In genomic region chr9:133471551-133472276, GRCh38 we compare ENCODE assay signal across 1 cellular context.
TF ChIP-seq lines count a peak whose summit lies in the region.

No MANE protein-coding gene starts in this region.

TF ChIP-seq in K562, 482 proteins besides CTCF, POLR2A, EP300 and RAD21:
- no peak for TF ChIP-seq ZNF764 (CRISPR knock-in tag; IDR thresholded peaks at IDR 0.05; ENCODE audit: low read depth)
- TF ChIP-seq FOXK1 (CRISPR knock-in tag; IDR thresholded peaks at IDR 0.05; ENCODE audit: borderline replicate concordance), result no peak
- no peak for TF ChIP-seq ERF (CRISPR knock-in tag; IDR thresholded peaks at IDR 0.05)
- no peak for TF ChIP-seq BRD9 (IDR thresholded peaks at IDR 0.05; ENCODE audit: low read depth, partially characterized antibody)
- TF ChIP-seq ZNF124 (CRISPR knock-in tag; IDR thresholded peaks at IDR 0.05), result no peak
